ENCODE assay signal across 1 cellular context in the genomic region with DNA sequence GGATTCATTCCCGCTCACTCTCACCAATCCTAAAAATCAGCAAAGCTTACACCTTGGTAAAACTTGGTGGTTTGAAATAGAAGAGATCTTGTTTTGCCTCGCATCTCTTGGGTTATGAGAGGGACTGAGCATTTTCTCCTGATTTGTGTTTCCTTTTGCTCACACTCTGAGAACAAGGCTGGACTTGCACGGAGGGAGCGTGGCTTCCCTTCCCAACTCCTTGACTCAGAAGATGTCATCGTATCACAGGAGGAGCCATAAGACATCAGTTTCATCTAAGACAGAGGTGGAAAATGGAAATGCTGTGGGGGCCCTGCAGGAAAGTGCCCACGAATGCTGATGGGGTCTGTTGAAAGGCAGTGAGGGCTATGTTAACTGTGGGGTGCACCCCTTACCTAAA.
TF ChIP-seq lines count a peak whose summit lies in the region.

No MANE protein-coding gene starts in this region.

TF ChIP-seq in H1, 55 proteins besides CTCF, POLR2A, EP300 and RAD21:
- TF ChIP-seq YY1 (IDR thresholded peaks at IDR 0.05; ENCODE audit: low read depth, low read length) = no peak
- no peak for TF ChIP-seq SP4 (IDR thresholded peaks at IDR 0.05; ENCODE audit: low read length)
- no peak for TF ChIP-seq JUND (IDR thresholded peaks at IDR 0.05; ENCODE audit: low read length)
- no peak for TF ChIP-seq BCL11A (IDR thresholded peaks at IDR 0.05; ENCODE audit: low read depth in 2 of 2, low read length in 2 of 2)
- no peak for TF ChIP-seq HDAC6 (IDR thresholded peaks at IDR 0.05; ENCODE audit: low read depth, low read length)
- TF ChIP-seq MAFK (IDR thresholded peaks at IDR 0.05; ENCODE audit: low read depth, low read length) = no peak
- TF ChIP-seq FOSL1 (IDR thresholded peaks at IDR 0.05; ENCODE audit: insufficient read depth, low read depth, low read length) = no peak
- no peak for TF ChIP-seq BRCA1 (IDR thresholded peaks at IDR 0.05; ENCODE audit: low read depth, low read length)
- no peak for TF ChIP-seq TCF12 (IDR thresholded peaks at IDR 0.05; ENCODE audit: low read depth, low read length)
- no peak for TF ChIP-seq EGR1 (IDR thresholded peaks at IDR 0.05; ENCODE audit: borderline replicate concordance, low read depth, low read length)
- TF ChIP-seq CEBPB (IDR thresholded peaks at IDR 0.05; ENCODE audit: low read depth, low read length) = no peak
- TF ChIP-seq, protein P1, sequence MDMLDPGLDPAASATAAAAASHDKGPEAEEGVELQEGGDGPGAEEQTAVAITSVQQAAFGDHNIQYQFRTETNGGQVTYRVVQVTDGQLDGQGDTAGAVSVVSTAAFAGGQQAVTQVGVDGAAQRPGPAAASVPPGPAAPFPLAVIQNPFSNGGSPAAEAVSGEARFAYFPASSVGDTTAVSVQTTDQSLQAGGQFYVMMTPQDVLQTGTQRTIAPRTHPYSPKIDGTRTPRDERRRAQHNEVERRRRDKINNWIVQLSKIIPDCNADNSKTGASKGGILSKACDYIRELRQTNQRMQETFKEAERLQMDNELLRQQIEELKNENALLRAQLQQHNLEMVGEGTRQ (IDR thresholded peaks at IDR 0.05; ENCODE audit: low read length) = no peak
- TF ChIP-seq TBP (IDR thresholded peaks at IDR 0.05; ENCODE audit: low read depth, low read length) = no peak
- no peak for TF ChIP-seq TAF7 (optimal IDR thresholded peaks at IDR 0.05; ENCODE audit: borderline replicate concordance, low read depth, low read length)
- TF ChIP-seq JUN (IDR thresholded peaks at IDR 0.05; ENCODE audit: low read depth, low read length) = no peak
- no peak for TF ChIP-seq CHD1 (IDR thresholded peaks at IDR 0.05; ENCODE audit: low read depth, low read length)
- no peak for TF ChIP-seq CBX5 (IDR thresholded peaks at IDR 0.05; ENCODE audit: low read depth, low read length)
- TF ChIP-seq, protein P2, sequence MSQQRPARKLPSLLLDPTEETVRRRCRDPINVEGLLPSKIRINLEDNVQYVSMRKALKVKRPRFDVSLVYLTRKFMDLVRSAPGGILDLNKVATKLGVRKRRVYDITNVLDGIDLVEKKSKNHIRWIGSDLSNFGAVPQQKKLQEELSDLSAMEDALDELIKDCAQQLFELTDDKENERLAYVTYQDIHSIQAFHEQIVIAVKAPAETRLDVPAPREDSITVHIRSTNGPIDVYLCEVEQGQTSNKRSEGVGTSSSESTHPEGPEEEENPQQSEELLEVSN (IDR thresholded peaks at IDR 0.05) = no peak
